7 cellular contexts compared by ENCODE assay signal in genomic region chr10:133785846-133786602, GRCh38.
DNase-seq lines count a peak whose midpoint lies in the region; TF ChIP-seq lines count a peak whose summit lies in the region.
"Not testable (repeated sequence)": the region's sequence is repeated elsewhere in the genome, so short reads cannot be mapped to it uniquely, and the experiment has no call there.

No MANE protein-coding gene starts in this region.

- not testable (repeated sequence) for H3K4me3 ChIP-seq in hepatocyte

- H3K9me3 ChIP-seq in hepatocyte (ENCODE audit: low read depth) = not testable (repeated sequence)

- not testable (repeated sequence) for H3K27me3 ChIP-seq in hepatocyte

- H3K4me1 ChIP-seq in hepatocyte (ENCODE audit: insufficient read depth) = not testable (repeated sequence)

- DNase-seq in Calu3 (peak; percentile 0), SW480 (ENCODE audit: low spot score) (peak; percentile 0), hepatocyte (ENCODE audit: low spot score) (peak; percentile 0), posterior vena cava (ENCODE audit: low spot score) (peak; percentile 57)
- peak; percentile 11 for DNase-seq in activated CD8-positive, alpha-beta memory T cell treated with anti-CD3 and anti-CD28 coated beads, Interleukin-2, amount 50 U/mL, for 4 hours
- not testable (repeated sequence) for DNase-seq in MCF 10A (ENCODE audit: unreplicated experiment)

- not testable (repeated sequence) for BruUV-seq in Calu3 (replicated peaks; lab: Mats Ljungman, UMichigan); MCF 10A (replicated peaks; lab: Mats Ljungman, UMichigan)

- H3K4me3 Mint-ChIP-seq in Calu3 (ENCODE audit: low read depth, unreplicated experiment); MCF 10A (ENCODE audit: unreplicated experiment): not testable (repeated sequence)

- H3K36me3 Mint-ChIP-seq in Calu3 (ENCODE audit: insufficient read depth, unreplicated experiment); MCF 10A (ENCODE audit: insufficient read depth, unreplicated experiment): not testable (repeated sequence)

- not testable (repeated sequence) for TF ChIP-seq CTCF in Calu3 (IDR thresholded peaks at IDR 0.05; ENCODE audit: unreplicated experiment); hepatocyte (IDR thresholded peaks at IDR 0.05; ENCODE audit: poor library complexity)
- TF ChIP-seq CTCF in LNCAP (IDR thresholded peaks at IDR 0.05) = 0 out of 2 replicates have a peak, but pooled peaks have one; percentile 36
- TF ChIP-seq CTCF in MCF 10A (IDR thresholded peaks at IDR 0.05; ENCODE audit: unreplicated experiment) = peak; percentile 29

- not testable (repeated sequence) for H3K27ac Mint-ChIP-seq in Calu3 (ENCODE audit: unreplicated experiment); MCF 10A (ENCODE audit: low read depth, unreplicated experiment)

- POLR2A ChIA-PET in MCF 10A (lab: Yijun Ruan, JAX) = not testable (repeated sequence)

- H2AFZ ChIP-seq in hepatocyte = not testable (repeated sequence)

- not testable (repeated sequence) for H3K4me2 ChIP-seq in hepatocyte

- not testable (repeated sequence) for H3K79me2 ChIP-seq in hepatocyte

- H3K36me3 ChIP-seq in hepatocyte (replicated peaks; ENCODE audit: insufficient read depth, low read depth) = not testable (repeated sequence)

- WGBS in hepatocyte (ENCODE audit: low lambda C conversion rate, missing lambda C conversion rate) = 93% methylated on average over 36 of the region's 85 CpGs

- H3K27ac ChIP-seq in hepatocyte = not testable (repeated sequence)

- not testable (repeated sequence) for H3K9me3 Mint-ChIP-seq in Calu3 (ENCODE audit: low read depth, unreplicated experiment); MCF 10A (ENCODE audit: unreplicated experiment)

- not testable (repeated sequence) for H3K4me1 Mint-ChIP-seq in Calu3 (ENCODE audit: low read depth, unreplicated experiment); MCF 10A (ENCODE audit: insufficient read depth, unreplicated experiment)

- H3K27me3 Mint-ChIP-seq in Calu3 (ENCODE audit: unreplicated experiment); MCF 10A (ENCODE audit: insufficient read depth, unreplicated experiment): not testable (repeated sequence)

- not testable (repeated sequence) for H4K20me1 ChIP-seq in hepatocyte (ENCODE audit: insufficient read depth, poor library complexity, severe bottlenecking)

- CTCF ChIA-PET in Calu3 (lab: Charles Lee); MCF 10A (lab: Yijun Ruan, JAX): not testable (repeated sequence)

- not testable (repeated sequence) for H3K9me2 ChIP-seq in hepatocyte (replicated peaks; ENCODE audit: insufficient read depth)

- intact Hi-C loops in Calu3 (cut with micrococcal nuclease; ENCODE audit: unreplicated experiment); MCF 10A (cut with micrococcal nuclease); posterior vena cava (cut with DNase I): not testable (repeated sequence)
